Comparison of ENCODE assay signal across 8 cellular contexts in genomic region chr20:34709836-34710567, GRCh38. TPM values are rescaled to one million over a fixed set of nuclear protein-coding genes. Genes with fewer than 3 reads are reported as not detected.
DNase-seq lines count a peak whose midpoint lies in the region; ATAC-seq and TF ChIP-seq lines count a peak whose summit lies in the region.

No MANE protein-coding gene starts in this region.

- H3K4me1 ChIP-seq in ACC112 (ENCODE audit: control insufficient read depth, insufficient read depth, low read length, unreplicated experiment), result peaks cover 32% of the 10 kb centered on the region
- peaks cover 22% of the 10 kb centered on the region for H3K4me1 ChIP-seq in upper lobe of right lung

- no peak for TF ChIP-seq CTCF in activated CD8-positive, alpha-beta T cell treated with anti-CD3 and anti-CD28 coated beads for 36 hours (IDR thresholded peaks at IDR 0.05)
- peak; percentile 14 for TF ChIP-seq CTCF in fibroblast of pulmonary artery (IDR thresholded peaks at IDR 0.05; ENCODE audit: low read length, missing control alignments)
- no peak for TF ChIP-seq CTCF in nephron progenitor cell (IDR thresholded peaks at IDR 0.05)
- peak; percentile 32 for TF ChIP-seq CTCF in upper lobe of right lung (IDR thresholded peaks at IDR 0.05)

- POLR2A ChIA-PET in activated CD8-positive, alpha-beta T cell treated with anti-CD3 and anti-CD28 coated beads for 36 hours (lab: Charles Lee), result interaction anchor here (1.5 kb wide), 2 partner anchors 11 to 194 kb away, joined by 3 to 5 read pairs; partner anchors contain the start of gene DYNLRB1

- no peaks in the 10 kb centered on the region; the same call in 1 of the 2 replicates for H3K36me3 ChIP-seq in ACC112 (ENCODE audit: insufficient read depth, low read length)
- H3K36me3 ChIP-seq in upper lobe of right lung, result peaks cover 13% of the 10 kb centered on the region

- H3K4me1 Mint-ChIP-seq in activated CD8-positive, alpha-beta T cell treated with anti-CD3 and anti-CD28 coated beads for 36 hours (ENCODE audit: low read depth), result peaks cover 27% of the 10 kb centered on the region
- peaks cover 37% of the 10 kb centered on the region for H3K4me1 Mint-ChIP-seq in nephron progenitor cell

- H3K4me3 ChIP-seq in ACC112 (ENCODE audit: low read depth, low read length) (peak overlapping the region; percentile 90), GM08714 (ENCODE audit: low read length) (peak overlapping the region; percentile 67; the same call in 1 of the 2 replicates), fibroblast of pulmonary artery (replicated peaks; ENCODE audit: low read depth, low read length) (peak overlapping the region; percentile 54), upper lobe of right lung (peak overlapping the region; percentile 90)

- H3K36me3 Mint-ChIP-seq in activated CD8-positive, alpha-beta T cell treated with anti-CD3 and anti-CD28 coated beads for 36 hours (ENCODE audit: low read depth), result peaks cover 19% of the 10 kb centered on the region
- H3K36me3 Mint-ChIP-seq in nephron progenitor cell (ENCODE audit: low read depth), result peaks cover 17% of the 10 kb centered on the region

- intact Hi-C loops in activated CD8-positive, alpha-beta T cell treated with anti-CD3 and anti-CD28 coated beads for 36 hours (cut with micrococcal nuclease), result loop anchor here (2.0 to 5.0 kb wide), 2 partner anchors 33 to 173 kb away; partner anchors contain the start of gene PIGU
- intact Hi-C loops in upper lobe of right lung (cut with DNase I), result no loop called here

- peak overlapping the region; percentile 80 for H2AFZ ChIP-seq in ACC112 (ENCODE audit: low read length, unreplicated experiment)

- CTCF ChIA-PET in activated CD8-positive, alpha-beta T cell treated with anti-CD3 and anti-CD28 coated beads for 36 hours (lab: Charles Lee), result interaction anchor here (1.2 to 6.8 kb wide), 5 partner anchors 60 to 397 kb away, joined by 4 to 56 read pairs (median 14); no protein-coding TSS in a partner anchor

- ATAC-seq in HG02623 (IDR thresholded peaks at IDR 0.05; ENCODE audit: unreplicated experiment) (peak; percentile 40), upper lobe of right lung (peak; percentile 81)
- ATAC-seq in activated CD8-positive, alpha-beta T cell treated with anti-CD3 and anti-CD28 coated beads for 36 hours, result peak; percentile 17

- no peaks in the 10 kb centered on the region for H3K27me3 Mint-ChIP-seq in activated CD8-positive, alpha-beta T cell treated with anti-CD3 and anti-CD28 coated beads for 36 hours
- H3K27me3 Mint-ChIP-seq in nephron progenitor cell (ENCODE audit: low read depth, poor library complexity), result peaks cover 41% of the 10 kb centered on the region

- H3K27ac Mint-ChIP-seq in activated CD8-positive, alpha-beta T cell treated with anti-CD3 and anti-CD28 coated beads for 36 hours, result peak overlapping the region; percentile 89
- H3K27ac Mint-ChIP-seq in nephron progenitor cell, result no peak overlapping the region

- H3K27me3 ChIP-seq in ACC112 (ENCODE audit: insufficient read depth, low read length), result no peaks in the 10 kb centered on the region
- H3K27me3 ChIP-seq in upper lobe of right lung, result no peaks in the 10 kb centered on the region

- no peaks in the 10 kb centered on the region for H3K9me3 ChIP-seq in upper lobe of right lung

- DNase-seq in NCI-H128 (lab: John Stamatoyannopoulos, UW; ENCODE audit: unreplicated experiment) (peak; percentile 37), fibroblast of pulmonary artery (ENCODE audit: low read depth) (no peak), nephron progenitor cell (peak; percentile 79), upper lobe of right lung (peak; percentile 92)
- peak; percentile 76 for DNase-seq in activated CD8-positive, alpha-beta T cell treated with anti-CD3 and anti-CD28 coated beads for 36 hours

- no peaks in the 10 kb centered on the region for H3K9me3 Mint-ChIP-seq in activated CD8-positive, alpha-beta T cell treated with anti-CD3 and anti-CD28 coated beads for 36 hours
- H3K9me3 Mint-ChIP-seq in nephron progenitor cell, result no peaks in the 10 kb centered on the region

- H3K27ac ChIP-seq in ACC112 (ENCODE audit: low read depth, low read length) (peak overlapping the region; percentile 76; the same call in 1 of the 2 replicates), upper lobe of right lung (peak overlapping the region; percentile 89)

- H3K79me2 ChIP-seq in ACC112 (ENCODE audit: control insufficient read depth, insufficient read depth, low read length, unreplicated experiment), result no peaks in the 10 kb centered on the region

- H3K4me3 Mint-ChIP-seq in activated CD8-positive, alpha-beta T cell treated with anti-CD3 and anti-CD28 coated beads for 36 hours, result peak overlapping the region; percentile 75
- peak overlapping the region; percentile 85 for H3K4me3 Mint-ChIP-seq in nephron progenitor cell

RNA-seq across cellular contexts. Expression of gene TP53INP2, which starts 5.9 kb away (rescaled TPM):
- total RNA-seq in activated CD8-positive, alpha-beta T cell treated with anti-CD3 and anti-CD28 coated beads for 36 hours, result 1 to 10 TPM; 4.0 to 4.6 TPM
- total RNA-seq in upper lobe of right lung, result 17.7 TPM

RNA-seq across cellular contexts. Expression of gene PIGU, which starts 33.1 kb away (rescaled TPM):
- 10 to 100 TPM; 19.4 to 20.9 TPM for total RNA-seq in activated CD8-positive, alpha-beta T cell treated with anti-CD3 and anti-CD28 coated beads for 36 hours
- total RNA-seq in upper lobe of right lung, result 13.2 TPM

Comparison
In these comparisons a context has a peak if more than half of its experiments do, and no peak if none do; other contexts are left out.
1. ATAC-seq: peak in every context shown above with its lines; median percentile 81 in upper lobe of right lung; 40 in HG02623; 17 in activated CD8-positive, alpha-beta T cell treated with anti-CD3 and anti-CD28 coated beads for 36 hours.
2. CTCF ChIP-seq: peak in fibroblast of pulmonary artery (single experiment) and upper lobe of right lung (single experiment); none in activated CD8-positive, alpha-beta T cell treated with anti-CD3 and anti-CD28 coated beads for 36 hours (single experiment) and nephron progenitor cell (single experiment).
3. Peak in every context shown above with its lines, with median percentiles within 50 percentile points of each other: H3K4me3 ChIP-seq.